16 cellular contexts compared by ENCODE assay signal in the genomic region with DNA sequence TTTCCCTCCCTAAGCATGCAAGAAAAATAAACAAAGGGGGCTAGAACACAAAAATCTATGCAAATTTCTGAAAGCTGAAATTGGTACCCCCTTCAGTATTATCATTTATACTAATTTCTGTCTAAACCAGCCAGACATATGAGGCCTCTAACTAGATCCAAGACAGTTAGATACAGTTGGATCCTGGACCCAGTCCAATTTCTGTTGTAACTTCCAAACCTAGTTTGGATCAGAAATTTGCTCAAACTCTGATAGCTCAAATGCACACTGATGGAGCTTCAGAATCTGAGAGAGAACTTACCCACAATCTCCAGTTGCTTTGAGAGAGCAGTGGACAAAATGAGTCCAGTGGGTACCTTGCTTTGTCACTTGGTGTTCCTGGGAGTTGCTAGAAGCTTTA.
"Had no signal": no experiment of that assay in that cellular context is flagged by ENCODE, and none has a peak within 500 bp of the region (broad histone marks: within the 10 kb centered on the region; RNA-seq: fewer than 3 reads in every experiment).

No MANE protein-coding gene starts in this region.

- H3K27ac Mint-ChIP-seq: naive thymus-derived CD4-positive, alpha-beta T cell; nephron progenitor cell had no signal

- H3K4me1 Mint-ChIP-seq: nephron progenitor cell had no signal

- ATAC-seq: heart left ventricle; left colon; naive thymus-derived CD4-positive, alpha-beta T cell; psoas muscle had no signal

- H3K36me3 ChIP-seq: heart left ventricle, sigmoid colon, thoracic aorta, transverse colon had no signal

- H3K9me3 ChIP-seq: sigmoid colon, thoracic aorta had no signal

- H3K27me3 Mint-ChIP-seq: naive thymus-derived CD4-positive, alpha-beta T cell had no signal

- H3K4me3 Mint-ChIP-seq: naive thymus-derived CD4-positive, alpha-beta T cell; nephron progenitor cell had no signal

- H3K4me3 ChIP-seq: coronary artery, heart left ventricle, psoas muscle, sigmoid colon, skin epidermis, stomach, thoracic aorta, transverse colon had no signal

- H3K27ac ChIP-seq: coronary artery, heart left ventricle, psoas muscle, sigmoid colon, skin epidermis, stomach, thoracic aorta, transverse colon had no signal

- DNase-seq: effector CD4-positive, alpha-beta T cell; foreskin melanocyte; heart left ventricle; hippocampal formation; left colon; naive thymus-derived CD4-positive, alpha-beta T cell; nephron progenitor cell; psoas muscle; sigmoid colon; stimulated activated naive CD4-positive, alpha-beta T cell; stomach; substantia nigra; transverse colon had no signal

- H3K27me3 ChIP-seq: heart left ventricle, sigmoid colon, stomach, transverse colon had no signal
